ENCODE assay signal across 1 cellular context in the genomic region with DNA sequence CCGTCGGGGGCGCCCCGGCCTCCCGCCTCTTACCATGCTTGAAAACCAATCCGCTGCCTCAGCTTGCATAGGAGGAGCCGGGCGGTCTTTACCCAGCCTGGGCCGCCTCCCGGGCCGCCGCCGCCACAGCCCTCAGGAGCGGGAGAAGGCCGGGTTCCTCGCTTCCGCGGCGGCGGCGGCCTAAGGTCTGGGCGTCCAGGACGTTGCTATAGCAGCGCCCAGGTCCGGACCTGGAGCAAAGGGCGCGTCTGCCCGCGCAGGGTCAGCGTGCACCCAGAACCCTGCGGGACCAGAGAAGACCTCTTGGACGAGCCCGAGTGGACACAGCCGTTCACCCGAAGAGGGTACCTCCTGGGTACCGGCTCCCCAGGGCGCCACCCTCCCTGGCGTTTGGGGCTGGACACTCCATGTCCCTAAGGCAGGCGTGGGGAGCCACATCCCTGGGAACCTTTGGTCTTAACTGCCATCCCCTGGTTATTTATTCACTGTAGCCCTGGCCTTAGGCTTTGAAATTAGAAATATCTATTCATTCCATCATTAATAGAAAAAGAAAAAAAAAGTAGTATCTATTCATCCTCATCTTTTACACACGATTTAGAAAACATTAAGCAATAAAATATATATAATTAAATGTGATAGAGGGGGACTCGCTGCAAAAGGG.
A peak's percentile ranks its signal among the peaks of the same experiment; 100 is the strongest.
TF ChIP-seq lines count a peak whose summit lies in the region.

No MANE protein-coding gene starts in this region.

TF ChIP-seq in HepG2, 621 proteins besides CTCF, POLR2A, EP300 and RAD21 (continued from another document and continues in another):
- TF ChIP-seq, protein P1, sequence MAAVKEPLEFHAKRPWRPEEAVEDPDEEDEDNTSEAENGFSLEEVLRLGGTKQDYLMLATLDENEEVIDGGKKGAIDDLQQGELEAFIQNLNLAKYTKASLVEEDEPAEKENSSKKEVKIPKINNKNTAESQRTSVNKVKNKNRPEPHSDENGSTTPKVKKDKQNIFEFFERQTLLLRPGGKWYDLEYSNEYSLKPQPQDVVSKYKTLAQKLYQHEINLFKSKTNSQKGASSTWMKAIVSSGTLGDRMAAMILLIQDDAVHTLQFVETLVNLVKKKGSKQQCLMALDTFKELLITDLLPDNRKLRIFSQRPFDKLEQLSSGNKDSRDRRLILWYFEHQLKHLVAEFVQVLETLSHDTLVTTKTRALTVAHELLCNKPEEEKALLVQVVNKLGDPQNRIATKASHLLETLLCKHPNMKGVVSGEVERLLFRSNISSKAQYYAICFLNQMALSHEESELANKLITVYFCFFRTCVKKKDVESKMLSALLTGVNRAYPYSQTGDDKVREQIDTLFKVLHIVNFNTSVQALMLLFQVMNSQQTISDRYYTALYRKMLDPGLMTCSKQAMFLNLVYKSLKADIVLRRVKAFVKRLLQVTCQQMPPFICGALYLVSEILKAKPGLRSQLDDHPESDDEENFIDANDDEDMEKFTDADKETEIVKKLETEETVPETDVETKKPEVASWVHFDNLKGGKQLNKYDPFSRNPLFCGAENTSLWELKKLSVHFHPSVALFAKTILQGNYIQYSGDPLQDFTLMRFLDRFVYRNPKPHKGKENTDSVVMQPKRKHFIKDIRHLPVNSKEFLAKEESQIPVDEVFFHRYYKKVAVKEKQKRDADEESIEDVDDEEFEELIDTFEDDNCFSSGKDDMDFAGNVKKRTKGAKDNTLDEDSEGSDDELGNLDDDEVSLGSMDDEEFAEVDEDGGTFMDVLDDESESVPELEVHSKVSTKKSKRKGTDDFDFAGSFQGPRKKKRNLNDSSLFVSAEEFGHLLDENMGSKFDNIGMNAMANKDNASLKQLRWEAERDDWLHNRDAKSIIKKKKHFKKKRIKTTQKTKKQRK (IDR thresholded peaks at IDR 0.05; ENCODE audit: low read length): no peak
- TF ChIP-seq, protein P2, sequence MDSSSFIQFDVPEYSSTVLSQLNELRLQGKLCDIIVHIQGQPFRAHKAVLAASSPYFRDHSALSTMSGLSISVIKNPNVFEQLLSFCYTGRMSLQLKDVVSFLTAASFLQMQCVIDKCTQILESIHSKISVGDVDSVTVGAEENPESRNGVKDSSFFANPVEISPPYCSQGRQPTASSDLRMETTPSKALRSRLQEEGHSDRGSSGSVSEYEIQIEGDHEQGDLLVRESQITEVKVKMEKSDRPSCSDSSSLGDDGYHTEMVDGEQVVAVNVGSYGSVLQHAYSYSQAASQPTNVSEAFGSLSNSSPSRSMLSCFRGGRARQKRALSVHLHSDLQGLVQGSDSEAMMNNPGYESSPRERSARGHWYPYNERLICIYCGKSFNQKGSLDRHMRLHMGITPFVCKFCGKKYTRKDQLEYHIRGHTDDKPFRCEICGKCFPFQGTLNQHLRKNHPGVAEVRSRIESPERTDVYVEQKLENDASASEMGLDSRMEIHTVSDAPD (CRISPR knock-in tag; IDR thresholded peaks at IDR 0.05): no peak
- peak; percentile 63; the same call in 1 of the 2 replicates for TF ChIP-seq NCOR1 (IDR thresholded peaks at IDR 0.05; ENCODE audit: borderline replicate concordance, low read length)
- TF ChIP-seq SMAD3 (CRISPR knock-in tag; IDR thresholded peaks at IDR 0.05): no peak
- no peak for TF ChIP-seq MATR3 (CRISPR knock-in tag; IDR thresholded peaks at IDR 0.05)
- no peak for TF ChIP-seq ZNF883 (CRISPR knock-in tag; IDR thresholded peaks at IDR 0.05; ENCODE audit: not compliant biosample characterization)
- no peak for TF ChIP-seq TFE3 (CRISPR knock-in tag; IDR thresholded peaks at IDR 0.05)
- TF ChIP-seq SMARCE1 (IDR thresholded peaks at IDR 0.05; ENCODE audit: borderline replicate concordance): no peak
- TF ChIP-seq SIN3A (IDR thresholded peaks at IDR 0.05; ENCODE audit: borderline replicate concordance, low read depth, low read length): peak; percentile 43; the same call in 1 of the 2 replicates
- no peak for TF ChIP-seq TGIF2 (CRISPR knock-in tag; IDR thresholded peaks at IDR 0.05)
- TF ChIP-seq MAF1 (CRISPR knock-in tag; IDR thresholded peaks at IDR 0.05; ENCODE audit: borderline replicate concordance): no peak
- TF ChIP-seq RAD51 (IDR thresholded peaks at IDR 0.05; ENCODE audit: borderline replicate concordance): no peak
- TF ChIP-seq, protein P3, sequence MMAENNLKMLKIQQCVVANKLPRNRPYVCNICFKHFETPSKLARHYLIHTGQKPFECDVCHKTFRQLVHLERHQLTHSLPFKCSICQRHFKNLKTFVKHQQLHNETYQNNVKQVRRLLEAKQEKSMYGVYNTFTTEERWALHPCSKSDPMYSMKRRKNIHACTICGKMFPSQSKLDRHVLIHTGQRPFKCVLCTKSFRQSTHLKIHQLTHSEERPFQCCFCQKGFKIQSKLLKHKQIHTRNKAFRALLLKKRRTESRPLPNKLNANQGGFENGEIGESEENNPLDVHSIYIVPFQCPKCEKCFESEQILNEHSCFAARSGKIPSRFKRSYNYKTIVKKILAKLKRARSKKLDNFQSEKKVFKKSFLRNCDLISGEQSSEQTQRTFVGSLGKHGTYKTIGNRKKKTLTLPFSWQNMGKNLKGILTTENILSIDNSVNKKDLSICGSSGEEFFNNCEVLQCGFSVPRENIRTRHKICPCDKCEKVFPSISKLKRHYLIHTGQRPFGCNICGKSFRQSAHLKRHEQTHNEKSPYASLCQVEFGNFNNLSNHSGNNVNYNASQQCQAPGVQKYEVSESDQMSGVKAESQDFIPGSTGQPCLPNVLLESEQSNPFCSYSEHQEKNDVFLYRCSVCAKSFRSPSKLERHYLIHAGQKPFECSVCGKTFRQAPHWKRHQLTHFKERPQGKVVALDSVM (CRISPR knock-in tag; IDR thresholded peaks at IDR 0.05): no peak
- no peak for TF ChIP-seq CREB1 (IDR thresholded peaks at IDR 0.05)
- no peak for TF ChIP-seq CREB1 (CRISPR knock-in tag; IDR thresholded peaks at IDR 0.05)
- no peak for TF ChIP-seq NR0B2 (CRISPR knock-in tag; IDR thresholded peaks at IDR 0.05)
- TF ChIP-seq TCF7L2 (IDR thresholded peaks at IDR 0.05; ENCODE audit: low read depth, low read length): no peak
- TF ChIP-seq TP53 (CRISPR knock-in tag; conservative IDR thresholded peaks at IDR 0.05): no peak
- TF ChIP-seq EED (CRISPR knock-in tag; IDR thresholded peaks at IDR 0.05): no peak
- TF ChIP-seq, protein P4, sequence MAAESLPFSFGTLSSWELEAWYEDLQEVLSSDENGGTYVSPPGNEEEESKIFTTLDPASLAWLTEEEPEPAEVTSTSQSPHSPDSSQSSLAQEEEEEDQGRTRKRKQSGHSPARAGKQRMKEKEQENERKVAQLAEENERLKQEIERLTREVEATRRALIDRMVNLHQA (CRISPR knock-in tag; IDR thresholded peaks at IDR 0.05): no peak
- TF ChIP-seq, protein P5, sequence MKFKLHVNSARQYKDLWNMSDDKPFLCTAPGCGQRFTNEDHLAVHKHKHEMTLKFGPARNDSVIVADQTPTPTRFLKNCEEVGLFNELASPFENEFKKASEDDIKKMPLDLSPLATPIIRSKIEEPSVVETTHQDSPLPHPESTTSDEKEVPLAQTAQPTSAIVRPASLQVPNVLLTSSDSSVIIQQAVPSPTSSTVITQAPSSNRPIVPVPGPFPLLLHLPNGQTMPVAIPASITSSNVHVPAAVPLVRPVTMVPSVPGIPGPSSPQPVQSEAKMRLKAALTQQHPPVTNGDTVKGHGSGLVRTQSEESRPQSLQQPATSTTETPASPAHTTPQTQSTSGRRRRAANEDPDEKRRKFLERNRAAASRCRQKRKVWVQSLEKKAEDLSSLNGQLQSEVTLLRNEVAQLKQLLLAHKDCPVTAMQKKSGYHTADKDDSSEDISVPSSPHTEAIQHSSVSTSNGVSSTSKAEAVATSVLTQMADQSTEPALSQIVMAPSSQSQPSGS (CRISPR knock-in tag; IDR thresholded peaks at IDR 0.05): no peak
- no peak for TF ChIP-seq ZSCAN20 (CRISPR knock-in tag; IDR thresholded peaks at IDR 0.05; ENCODE audit: borderline replicate concordance)
- no peak for TF ChIP-seq CAMTA2 (CRISPR knock-in tag; IDR thresholded peaks at IDR 0.05; ENCODE audit: borderline replicate concordance)
- no peak for TF ChIP-seq MAFK (conservative IDR thresholded peaks at IDR 0.05 in 1 of 2, IDR thresholded peaks at IDR 0.05 in 1 of 2; ENCODE audit: low read length in 2 of 2)
- no peak for TF ChIP-seq ZNF205 (CRISPR knock-in tag; IDR thresholded peaks at IDR 0.05)
- no peak for TF ChIP-seq SP1 (IDR thresholded peaks at IDR 0.05)
- no peak for TF ChIP-seq SP1 (CRISPR knock-in tag; IDR thresholded peaks at IDR 0.05)
- TF ChIP-seq NR2F6 (IDR thresholded peaks at IDR 0.05): no peak
- TF ChIP-seq NR2F6 (CRISPR knock-in tag; IDR thresholded peaks at IDR 0.05): peak; percentile 47; the same call in 1 of the 2 replicates
- TF ChIP-seq CC2D1A (CRISPR knock-in tag; IDR thresholded peaks at IDR 0.05): no peak
- TF ChIP-seq PRDM15 (CRISPR knock-in tag; IDR thresholded peaks at IDR 0.05): no peak
- peak; percentile 87 for TF ChIP-seq SAP130 (CRISPR knock-in tag; IDR thresholded peaks at IDR 0.05; ENCODE audit: low read depth)
- TF ChIP-seq ZNF253 (CRISPR knock-in tag; IDR thresholded peaks at IDR 0.05; ENCODE audit: borderline replicate concordance): no peak
- TF ChIP-seq ZFY (CRISPR knock-in tag; IDR thresholded peaks at IDR 0.05): peak; percentile 46; the same call in 1 of the 2 replicates
- TF ChIP-seq MLX (CRISPR knock-in tag; IDR thresholded peaks at IDR 0.05): peak; percentile 58; the same call in 1 of the 2 replicates
- no peak for TF ChIP-seq ZBTB7B (CRISPR knock-in tag; IDR thresholded peaks at IDR 0.05)
- no peak for TF ChIP-seq IRX3 (CRISPR knock-in tag; IDR thresholded peaks at IDR 0.05; ENCODE audit: borderline replicate concordance, low read depth)
- no peak for TF ChIP-seq ZNF605 (CRISPR knock-in tag; IDR thresholded peaks at IDR 0.05)
- TF ChIP-seq TSC22D2 (CRISPR knock-in tag; IDR thresholded peaks at IDR 0.05; ENCODE audit: borderline replicate concordance): no peak
- TF ChIP-seq MXI1 (IDR thresholded peaks at IDR 0.05; ENCODE audit: borderline replicate concordance, low read depth, low read length): peak; percentile 85; the same call in 2 of the 3 replicates
- peak; percentile 44 for TF ChIP-seq SKI (IDR thresholded peaks at IDR 0.05; ENCODE audit: partially characterized antibody)
- TF ChIP-seq, protein P6, sequence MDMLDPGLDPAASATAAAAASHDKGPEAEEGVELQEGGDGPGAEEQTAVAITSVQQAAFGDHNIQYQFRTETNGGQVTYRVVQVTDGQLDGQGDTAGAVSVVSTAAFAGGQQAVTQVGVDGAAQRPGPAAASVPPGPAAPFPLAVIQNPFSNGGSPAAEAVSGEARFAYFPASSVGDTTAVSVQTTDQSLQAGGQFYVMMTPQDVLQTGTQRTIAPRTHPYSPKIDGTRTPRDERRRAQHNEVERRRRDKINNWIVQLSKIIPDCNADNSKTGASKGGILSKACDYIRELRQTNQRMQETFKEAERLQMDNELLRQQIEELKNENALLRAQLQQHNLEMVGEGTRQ (IDR thresholded peaks at IDR 0.05; ENCODE audit: low read depth, low read length): no peak
- TF ChIP-seq, protein P6 (CRISPR knock-in tag; IDR thresholded peaks at IDR 0.05; ENCODE audit: borderline replicate concordance): no peak
- no peak for TF ChIP-seq NFE2L1 (CRISPR knock-in tag; IDR thresholded peaks at IDR 0.05; ENCODE audit: borderline replicate concordance)
- 0 out of 2 replicates have a peak, but pooled peaks have one; percentile 41 for TF ChIP-seq RXRA (CRISPR knock-in tag; IDR thresholded peaks at IDR 0.05)
- TF ChIP-seq RBFOX2 (IDR thresholded peaks at IDR 0.05; ENCODE audit: low read depth, low read length): peak; percentile 29; the same call in 1 of the 2 replicates
